In the genomic region with DNA sequence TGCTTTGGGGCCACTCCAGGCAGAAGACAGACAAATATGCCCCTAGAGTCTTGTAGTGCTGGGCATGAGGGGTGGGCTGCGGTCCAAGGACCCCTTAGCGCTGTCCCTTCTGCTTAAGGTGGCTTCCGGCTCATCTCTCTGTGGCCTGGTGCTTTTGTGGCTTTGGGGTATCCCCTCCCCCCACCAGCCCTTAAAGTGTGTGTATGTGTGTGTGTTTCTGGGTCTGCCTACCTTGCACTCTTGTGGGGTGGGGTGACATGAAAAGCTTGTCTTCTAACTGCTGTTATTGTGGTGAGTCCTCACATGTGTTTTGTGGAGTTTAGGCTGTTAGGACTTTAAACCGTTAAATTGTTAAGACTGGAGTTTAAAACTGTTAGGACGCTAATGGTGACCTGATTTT, we compare ENCODE assay signal across 15 cellular contexts. TPM values are rescaled to one million over a fixed set of nuclear protein-coding genes. Genes with fewer than 3 reads are reported as not detected.
DNase-seq lines count a peak whose midpoint lies in the region; ATAC-seq, FAIRE-seq and TF ChIP-seq lines count a peak whose summit lies in the region.
"Had no signal": no experiment of that assay in that cellular context is flagged by ENCODE, and none has a peak within 500 bp of the region (broad histone marks: within the 10 kb centered on the region; RNA-seq: fewer than 3 reads in every experiment).

No MANE protein-coding gene starts in this region.

- H2BK15ac ChIP-seq in H9 (ENCODE audit: low read depth, low read length): no peak overlapping the region

- no peak for TF ChIP-seq RAD21 in GM12878 (IDR thresholded peaks at IDR 0.05; ENCODE audit: insufficient read depth, low read depth, low read length)

- H3K36me3 Mint-ChIP-seq in CD8-positive, alpha-beta T cell: peaks cover 54% of the 10 kb centered on the region
- H3K36me3 Mint-ChIP-seq in H9 (ENCODE audit: insufficient read depth in 1 of 3, low read depth in 3 of 3) (peaks cover 26 to 45% (median 36%) of the 10 kb centered on the region in 3 experiments), neural progenitor cell (peaks cover 71% of the 10 kb centered on the region)

- H3K9ac ChIP-seq in H9 (ENCODE audit: extremely low read depth, insufficient read length, low read length): no peak overlapping the region
- H3K9ac ChIP-seq in GM12878 (ENCODE audit: control insufficient read depth, insufficient read depth, low read length): no peak overlapping the region
- no peak overlapping the region for H3K9ac ChIP-seq in neural progenitor cell

- no peaks in the 10 kb centered on the region for H3K27me3 Mint-ChIP-seq in CD8-positive, alpha-beta T cell (ENCODE audit: low read depth)
- H3K27me3 Mint-ChIP-seq in H9 (ENCODE audit: low read depth) (no peaks in the 10 kb centered on the region), neural progenitor cell (ENCODE audit: insufficient read depth, low read depth) (no peaks in the 10 kb centered on the region)
- H3K27me3 Mint-ChIP-seq: B cell had no signal

- TF ChIP-seq EP300 in GM12878 (IDR thresholded peaks at IDR 0.05; ENCODE audit: borderline replicate concordance in 1 of 2, control insufficient read depth in 1 of 2, low read depth in 2 of 2, low read length in 2 of 2): no peak

- RAD21 ChIA-PET in GM12878 (lab: Charles Lee; ENCODE audit: unreplicated experiment): no interaction called here

- no peaks in the 10 kb centered on the region for H3K23me2 ChIP-seq in H9 (ENCODE audit: insufficient read length, low read depth, low read length, poor library complexity, severe bottlenecking)

- WGBS in H9 (ENCODE audit: extremely low coverage, insufficient read length, low lambda C conversion rate): no CpG with 5 or more reads among the region's 5 CpGs
- WGBS in GM12878 (ENCODE audit: insufficient coverage, insufficient replicate concordance, low lambda C conversion rate, missing lambda C conversion rate): 99% methylated on average over 5 of the region's 5 CpGs

- no peak overlapping the region for H4K8ac ChIP-seq in H9 (replicated peaks; ENCODE audit: insufficient read length, low read depth, low read length)

- ATAC-seq in CD8-positive, alpha-beta T cell: peak; percentile 44
- ATAC-seq in GM12878 (peak; percentile 16; the same call in 1 of the 3 replicates), HG02870 (IDR thresholded peaks at IDR 0.05; ENCODE audit: unreplicated experiment) (no peak), GM19455 (IDR thresholded peaks at IDR 0.05; ENCODE audit: unreplicated experiment) (no peak)
- ATAC-seq: SK-N-SH treated with all-trans-retinoic acid at 6 μM for 48 hours had no signal

- H3T11ph ChIP-seq in H9 (ENCODE audit: low read length): no peak overlapping the region

- no peak overlapping the region for H4K91ac ChIP-seq in H9 (ENCODE audit: insufficient read length, low read depth, low read length)

- no peaks in the 10 kb centered on the region for H3K9me3 ChIP-seq in CD8-positive, alpha-beta T cell (ENCODE audit: low read length)
- H3K9me3 ChIP-seq in H9 (ENCODE audit: control insufficient read depth, low read depth, low read length) (no peaks in the 10 kb centered on the region), GM12878 (replicated peaks; ENCODE audit: control insufficient read depth, insufficient read depth, low read length) (no peaks in the 10 kb centered on the region; the same call in 2 of the 3 replicates), neural progenitor cell (ENCODE audit: low read depth) (no peaks in the 10 kb centered on the region)
- H3K9me3 ChIP-seq: ovary had no signal

- CTCF ChIA-PET in CD8-positive, alpha-beta T cell (lab: Charles Lee): interaction anchor here (0.6 kb wide), 1 partner anchor 12 kb away, joined by 3 read pairs; no protein-coding TSS in a partner anchor
- CTCF ChIA-PET in GM12878 (lab: Yijun Ruan, JAX): interaction anchor here (1.0 to 3.2 kb wide), 5 partner anchors 13 to 603 kb away, joined by 3 to 14 read pairs (median 6); no protein-coding TSS in a partner anchor
- CTCF ChIA-PET in HEK293T (lab: Yijun Ruan, JAX): no interaction called here

- H3K56ac ChIP-seq in H9 (ENCODE audit: insufficient read length, low read depth, low read length): no peak overlapping the region

- no peaks in the 10 kb centered on the region for H3F3A ChIP-seq in neural progenitor cell (ENCODE audit: low read depth)

- H2BK5ac ChIP-seq in H9 (ENCODE audit: insufficient read length, low read length): no peak overlapping the region

- H2BK12ac ChIP-seq in H9 (ENCODE audit: insufficient read length, low read depth, low read length): no peak overlapping the region

- no peak overlapping the region for H3K4ac ChIP-seq in H9 (ENCODE audit: low read depth, low read length)

- peaks cover 3% of the 10 kb centered on the region for H3K36me3 ChIP-seq in CD8-positive, alpha-beta T cell (ENCODE audit: insufficient read depth, low read length)
- H3K36me3 ChIP-seq in GM12878 (ENCODE audit: control insufficient read depth in 2 of 2, insufficient read depth in 2 of 2, low read length in 1 of 2) (peaks cover 6 to 19% of the 10 kb centered on the region in 2 experiments), neural progenitor cell (peaks cover 8% of the 10 kb centered on the region)
- H3K36me3 ChIP-seq: ovary had no signal

- peaks cover 67% of the 10 kb centered on the region for H3K4me1 Mint-ChIP-seq in CD8-positive, alpha-beta T cell (ENCODE audit: low read depth)
- peaks cover 25 to 29% of the 10 kb centered on the region in 2 experiments for H3K4me1 Mint-ChIP-seq in H9
- H3K4me1 Mint-ChIP-seq in neural progenitor cell: no peaks in the 10 kb centered on the region

- SMC1A ChIA-PET in GM12878 (lab: Charles Lee; ENCODE audit: uncharacterized antibody, unreplicated experiment): interaction anchor here (1.7 kb wide), 1 partner anchor 20 kb away, joined by 6 read pairs; no protein-coding TSS in a partner anchor

- peak overlapping the region; percentile 26 for H3K4me3 Mint-ChIP-seq in CD8-positive, alpha-beta T cell
- no peak overlapping the region for H3K4me3 Mint-ChIP-seq in H9
- H3K4me3 Mint-ChIP-seq in neural progenitor cell: peak overlapping the region; percentile 22
- H3K4me3 Mint-ChIP-seq: B cell had no signal

- peaks cover 2% of the 10 kb centered on the region for H3K79me1 ChIP-seq in H9 (ENCODE audit: insufficient read depth, low read depth, low read length, poor library complexity, severe bottlenecking)

- no peak overlapping the region for H3K23ac ChIP-seq in H9 (ENCODE audit: insufficient read length, low read depth, low read length)

- H3K27ac Mint-ChIP-seq in CD8-positive, alpha-beta T cell: no peak overlapping the region
- H3K27ac Mint-ChIP-seq in H9 (peak overlapping the region in 2 of 3 experiments; percentile 24 to 90; a peak in 3 of 7 replicates), neural progenitor cell (peak overlapping the region; percentile 54)
- H3K27ac Mint-ChIP-seq: B cell had no signal

- no peak for FAIRE-seq in GM12878 (lab: Jason Lieb, UNC)

- TF ChIP-seq POLR2A in GM12878 (IDR thresholded peaks at IDR 0.05; ENCODE audit: low read depth, low read length): no peak; the same call in 1 of the 2 replicates

- H2AFZ ChIP-seq in H9 (ENCODE audit: low read length) (no peak overlapping the region), GM12878 (ENCODE audit: control insufficient read depth, low read depth, low read length) (no peak overlapping the region), neural progenitor cell (replicated peaks) (no peak overlapping the region)
- H2AFZ ChIP-seq: PC-9 had no signal

- no peak overlapping the region for H3K4me3 ChIP-seq in CD8-positive, alpha-beta T cell (ENCODE audit: low read depth, low read length)
- H3K4me3 ChIP-seq in GM12878 (no peak overlapping the region), neural progenitor cell (no peak overlapping the region)
- H3K4me3 ChIP-seq: ovary, PC-9 had no signal

- no peak overlapping the region for H3K27ac ChIP-seq in CD8-positive, alpha-beta T cell (ENCODE audit: low read depth, low read length)
- H3K27ac ChIP-seq in H9 (ENCODE audit: insufficient read length, low read depth, low read length) (no peak overlapping the region), GM12878 (ENCODE audit: control insufficient read depth, insufficient read depth) (no peak overlapping the region), neural progenitor cell (no peak overlapping the region)

- H3K27me3 ChIP-seq in CD8-positive, alpha-beta T cell (ENCODE audit: insufficient read depth, low read length): no peaks in the 10 kb centered on the region
- H3K27me3 ChIP-seq in H9 (ENCODE audit: insufficient read depth, low read length) (no peaks in the 10 kb centered on the region), GM12878 (replicated peaks in 1 of 2; ENCODE audit: control insufficient read depth in 2 of 2, insufficient read depth in 2 of 2, low read length in 1 of 2) (no peaks in the 10 kb centered on the region), neural progenitor cell (no peaks in the 10 kb centered on the region)
- H3K27me3 ChIP-seq: ovary had no signal

- H3K79me2 ChIP-seq in H9 (ENCODE audit: insufficient read depth, low read length) (peaks cover 15% of the 10 kb centered on the region; the same call in 1 of the 2 replicates), GM12878 (ENCODE audit: control insufficient read depth, insufficient read depth, low read length) (peaks cover 46% of the 10 kb centered on the region), neural progenitor cell (ENCODE audit: low read depth) (peaks cover 99% of the 10 kb centered on the region)

- in situ Hi-C loops in GM12878 (cut with MboI): no loop called here

- no peaks in the 10 kb centered on the region for H3K9me3 Mint-ChIP-seq in CD8-positive, alpha-beta T cell
- H3K9me3 Mint-ChIP-seq in H9 (peaks cover 0 to 4% of the 10 kb centered on the region in 2 experiments; a peak in 3 of 5 replicates), neural progenitor cell (peaks cover 37% of the 10 kb centered on the region)

- H4K20me1 ChIP-seq in H9 (ENCODE audit: control insufficient read depth, insufficient read depth, insufficient read length): no peaks in the 10 kb centered on the region
- 0 out of 2 replicates have a peak, but pooled peaks cover 2% of the 10 kb centered on the region for H4K20me1 ChIP-seq in GM12878 (ENCODE audit: control insufficient read depth, insufficient read depth)
- H4K20me1 ChIP-seq in neural progenitor cell (ENCODE audit: low read depth): peaks cover 34% of the 10 kb centered on the region

- no TSS peak for BruUV-seq in GM12878 (replicated peaks; lab: Mats Ljungman, UMichigan)

- intact Hi-C loops in CD8-positive, alpha-beta T cell (cut with DNase I, micrococcal nuclease): loop anchor here in 1 of 2 experiments (2.0 kb wide), 1 partner anchor 14 kb away; no protein-coding TSS in a partner anchor
- intact Hi-C loops in GM12878 (cut with micrococcal nuclease; ENCODE audit: unreplicated experiment): no loop called here

- POLR2A ChIA-PET in CD8-positive, alpha-beta T cell (lab: Charles Lee): interaction anchor here (1.3 to 1.7 kb wide), 2 partner anchors 11 to 24 kb away, joined by 4 to 5 read pairs; a partner anchor contains a TSS
- POLR2A ChIA-PET in GM12878 (lab: Charles Lee): no interaction called here
- POLR2A ChIA-PET in HEK293T (lab: Yijun Ruan, JAX): interaction anchor here (1.9 kb wide), 1 partner anchor 24 kb away, joined by 8 read pairs; a partner anchor contains a TSS

- H4K5ac ChIP-seq in H9 (ENCODE audit: insufficient read length, low read depth, low read length): no peak overlapping the region

- H3K4me2 ChIP-seq in H9 (ENCODE audit: insufficient read depth, insufficient read length, low read length) (no peak overlapping the region), GM12878 (ENCODE audit: control insufficient read depth, insufficient read depth) (no peak overlapping the region), neural progenitor cell (no peak overlapping the region)
- H3K4me2 ChIP-seq: PC-9 had no signal

- H2BK120ac ChIP-seq in H9 (ENCODE audit: low read depth, low read length, poor library complexity, severe bottlenecking): no peak overlapping the region

- no peak overlapping the region for H3K14ac ChIP-seq in H9 (ENCODE audit: insufficient read depth, low read length)

- H3K4me1 ChIP-seq in CD8-positive, alpha-beta T cell (ENCODE audit: insufficient read depth, low read length): peaks cover 33% of the 10 kb centered on the region
- H3K4me1 ChIP-seq in H9 (ENCODE audit: insufficient read depth, low read length): no peaks in the 10 kb centered on the region
- no peaks in the 10 kb centered on the region for H3K4me1 ChIP-seq in GM12878 (ENCODE audit: control insufficient read depth, insufficient read depth, low read length)
- peaks cover 23% of the 10 kb centered on the region for H3K4me1 ChIP-seq in neural progenitor cell

- no peak overlapping the region for H2AK5ac ChIP-seq in H9 (ENCODE audit: insufficient read length, low read length)

- DNase-seq in CD8-positive, alpha-beta T cell: peak in 2 of 7 experiments; percentile 15 to 27
- DNase-seq in H9 (no peak), GM12878 (ENCODE audit: low read depth, low spot score) (no peak), neural progenitor cell (ENCODE audit: low spot score) (no peak), HEK293T (ENCODE audit: extremely low spot score) (no peak)
- DNase-seq: activated CD4-positive, alpha-beta T cell treated with anti-CD3 and anti-CD28 coated beads for 48 hours; KG1; NCI-H69; PC-9; stimulated activated CD4-positive, alpha-beta T cell treated with anti-CD3 and anti-CD28 coated beads, Interleukin-4, amount 100 ng/mL, for 24 hours had no signal

- TF ChIP-seq CTCF in CD8-positive, alpha-beta T cell (IDR thresholded peaks at IDR 0.05): no peak
- TF ChIP-seq CTCF in H9 (conservative IDR thresholded peaks at IDR 0.05): no peak
- no peak for TF ChIP-seq CTCF in GM12878 (IDR thresholded peaks at IDR 0.05 in 2 of 3, conservative IDR thresholded peaks at IDR 0.05 in 1 of 3; ENCODE audit: control insufficient read depth in 2 of 3, extremely low read depth in 1 of 3, insufficient read depth in 1 of 3, low read depth in 3 of 3, low read length in 3 of 3)
- TF ChIP-seq CTCF in neural progenitor cell (IDR thresholded peaks at IDR 0.05): no peak

- no peak overlapping the region for H2BK20ac ChIP-seq in H9 (ENCODE audit: low read depth, low read length, poor library complexity, severe bottlenecking)

- H3K18ac ChIP-seq in H9 (ENCODE audit: insufficient read length, low read depth, low read length): no peak overlapping the region

RNA-seq across cellular contexts. Expression of a gene that starts 23.6 kb away (rescaled TPM):
- 100 to 1,000 TPM; 182 to 189 TPM for total RNA-seq in CD8-positive, alpha-beta T cell
- total RNA-seq in H9 (2021) (114 and 118 TPM in 2 replicates), GM12878 (2014; rRNA removed) (39.1 and 53.0 TPM in 2 replicates), GM12878 (2014; rRNA removed; fragmentation: Illumina TruSeq; extraction: Trizol) (42.7 and 46.3 TPM in 2 replicates), GM12878 (2021) (76.2 and 83.2 TPM in 2 replicates), neural progenitor cell (ENCODE audit: low replicate concordance) (90.2 and 151 TPM in 2 replicates)
- total RNA-seq in GM12878 (2013; cell fraction: nucleolus; rRNA removed): 302 and 355 TPM in 2 replicates
- 67.0 TPM for polyA plus RNA-seq in GM12878 (2011; ENCODE audit: low read depth)
- polyA plus RNA-seq in GM12878 (2011; rRNA removed) (172 and 200 TPM in 2 replicates), GM12878 (2014; fragmentation: Illumina TruSeq; extraction: Trizol) (51.9 and 65.4 TPM in 2 replicates), GM12878 (2014; fragmentation: Nextera tagmentation; extraction: Ambion mirVana) (10 to 100 TPM; 59.0 to 74.3 TPM), GM12878 (2014; rRNA removed) (56.5 and 58.6 TPM in 2 replicates), GM12878 (2016; fragmentation: Nextera tagmentation; extraction: Ambion mirVana) (10 to 100 TPM; 63.1 to 64.1 TPM)
- 75.0 and 102 TPM in 2 replicates for polyA plus RNA-seq in GM12878 (2011; cell fraction: cytosol; rRNA removed)
- polyA plus RNA-seq in GM12878 (2011; cell fraction: nucleus; rRNA removed): 357 and 470 TPM in 2 replicates
- 84.3 and 89.3 TPM in 2 replicates for polyA plus RNA-seq in GM12878 (2012)
- polyA minus RNA-seq in GM12878 (2011; rRNA and poly(A)+ RNA removed): 262 and 344 TPM in 2 replicates
- polyA minus RNA-seq in GM12878 (2011; cell fraction: cytosol; rRNA and poly(A)+ RNA removed): 51.1 and 54.6 TPM in 2 replicates
- polyA minus RNA-seq in GM12878 (2011; cell fraction: nucleus; rRNA and poly(A)+ RNA removed): 80.8 and 82.3 TPM in 2 replicates

Comparison
In these comparisons a context has a peak if more than half of its experiments do, and no peak if none do; other contexts are left out.
1. ATAC-seq: peak in CD8-positive, alpha-beta T cell (single experiment) and GM12878 (single experiment); none in HG02870 (single experiment) and GM19455 (single experiment).
2. H3K4me3 Mint-ChIP-seq: peak in CD8-positive, alpha-beta T cell (single experiment) and neural progenitor cell (single experiment); none in H9 (0 of 2).